ENCODE assay signal across 8 cellular contexts in genomic region chr20:5120189-5120484, GRCh38. TPM values are rescaled to one million over a fixed set of nuclear protein-coding genes. Genes with fewer than 3 reads are reported as not detected.
DNase-seq lines count a peak whose midpoint lies in the region; ATAC-seq and TF ChIP-seq lines count a peak whose summit lies in the region.

No MANE protein-coding gene starts in this region.

- H3K4me3 ChIP-seq in PC-3 (ENCODE audit: low read length) (peak overlapping the region; percentile 84), epithelial cell of esophagus (ENCODE audit: low read length) (peak overlapping the region; percentile 89), ovary (peak overlapping the region; percentile 58)

- peaks cover 44% of the 10 kb centered on the region for H3K79me2 ChIP-seq in PC-3 (ENCODE audit: low read length)

- H3K27ac ChIP-seq in PC-3 (ENCODE audit: low read length), result no peak overlapping the region
- H3K27ac ChIP-seq in ovary, result peak overlapping the region in 1 of 2 donors; percentile 83

- H3F3A ChIP-seq in PC-3 (ENCODE audit: low read length, unreplicated experiment), result peaks cover 21% of the 10 kb centered on the region

- TF ChIP-seq EP300 in ovary (IDR thresholded peaks at IDR 0.05), result no peak

- CTCF ChIA-PET in Calu3 (lab: Charles Lee), result interaction anchor here (1.5 kb wide), 1 partner anchor 72 kb away, joined by 4 read pairs; no protein-coding TSS in a partner anchor
- CTCF ChIA-PET in PC-3 (lab: Charles Lee), result interaction anchor here (1.1 kb wide), 1 partner anchor 72 kb away, joined by 4 read pairs; no protein-coding TSS in a partner anchor

- 1% methylated on average over 10 of the region's 10 CpGs for WGBS in ovary, 3 donors

- peak overlapping the region; percentile 36 for H3K27ac Mint-ChIP-seq in Calu3 (ENCODE audit: unreplicated experiment)

- peaks cover 20% of the 10 kb centered on the region for H3K36me3 Mint-ChIP-seq in Calu3 (ENCODE audit: insufficient read depth, unreplicated experiment)

- no peaks in the 10 kb centered on the region for H3K27me3 ChIP-seq in PC-3 (ENCODE audit: low read length)
- no peaks in the 10 kb centered on the region for H3K27me3 ChIP-seq in ovary

- H3K9me2 ChIP-seq in PC-3 (replicated peaks; ENCODE audit: low read length), result no peaks in the 10 kb centered on the region

- H3K4me1 ChIP-seq in PC-3 (ENCODE audit: insufficient read depth, low read length) (peaks cover 33% of the 10 kb centered on the region), ovary (ENCODE audit: insufficient read depth) (peaks cover 6% of the 10 kb centered on the region)

- H4K20me1 ChIP-seq in PC-3 (ENCODE audit: low read length), result peaks cover 34% of the 10 kb centered on the region

- H3K36me3 ChIP-seq in PC-3 (ENCODE audit: low read depth, low read length) (peaks cover 38% of the 10 kb centered on the region), ovary (no peaks in the 10 kb centered on the region)

- BruUV-seq in Calu3 (replicated peaks; lab: Mats Ljungman, UMichigan) (no TSS peak), PC-3 (replicated peaks; lab: Mats Ljungman, UMichigan) (TSS peak; percentile 90)

- H3K27me3 Mint-ChIP-seq in Calu3 (ENCODE audit: unreplicated experiment), result no peaks in the 10 kb centered on the region

- H3K9ac ChIP-seq in PC-3 (ENCODE audit: low read length), result peak overlapping the region; percentile 92

- ATAC-seq in PC-3, result no peak
- no peak for ATAC-seq in GM19463 (IDR thresholded peaks at IDR 0.05; ENCODE audit: unreplicated experiment)
- ATAC-seq in GM21447 (IDR thresholded peaks at IDR 0.05; ENCODE audit: unreplicated experiment), result no peak

- POLR2A ChIA-PET in PC-3 (lab: Charles Lee; ENCODE audit: unreplicated experiment), result no interaction called here

- TF ChIP-seq CTCF in Calu3 (IDR thresholded peaks at IDR 0.05; ENCODE audit: unreplicated experiment) (no peak), PC-3 (conservative IDR thresholded peaks at IDR 0.05; ENCODE audit: low read depth, low read length) (no peak), epithelial cell of esophagus (IDR thresholded peaks at IDR 0.05; ENCODE audit: insufficient read depth, low read depth, low read length, missing control alignments) (no peak), ovary (IDR thresholded peaks at IDR 0.05) (no peak)

- intact Hi-C loops in Calu3 (cut with micrococcal nuclease; ENCODE audit: unreplicated experiment), result no loop called here
- intact Hi-C loops in PC-3 (cut with micrococcal nuclease), result no loop called here
- intact Hi-C loops in ovary (cut with DNase I), result no loop called here

- TF ChIP-seq POLR2A in ovary (IDR thresholded peaks at IDR 0.05), result no peak

- no peaks in the 10 kb centered on the region for H3K9me3 Mint-ChIP-seq in Calu3 (ENCODE audit: low read depth, unreplicated experiment)

- peak overlapping the region; percentile 83 for H2AFZ ChIP-seq in PC-3 (ENCODE audit: low read length)

- peaks cover 17% of the 10 kb centered on the region for H3K4me1 Mint-ChIP-seq in Calu3 (ENCODE audit: low read depth, unreplicated experiment)

- peak overlapping the region; percentile 81 for H3K4me3 Mint-ChIP-seq in Calu3 (ENCODE audit: low read depth, unreplicated experiment)

- DNase-seq in Calu3 (no peak), PC-3 (no peak), epithelial cell of esophagus (ENCODE audit: low read depth) (no peak), ovary (no peak), GOT3 (lab: John Stamatoyannopoulos, UW) (no peak)
- no peak for DNase-seq in activated CD8-positive, alpha-beta memory T cell treated with anti-CD3 and anti-CD28 coated beads for 24 hours

- H3K4me2 ChIP-seq in PC-3 (ENCODE audit: low read length), result peak overlapping the region; percentile 90

- H3K9me3 ChIP-seq in PC-3 (ENCODE audit: low read length) (no peaks in the 10 kb centered on the region), ovary (no peaks in the 10 kb centered on the region)

RNA-seq across cellular contexts. Expression of gene PCNA, which starts 0.4 kb away (rescaled TPM):
- total RNA-seq in Calu3 (2022), result 102 and 116 TPM in 2 replicates
- total RNA-seq in PC-3 (2014; rRNA removed), result 254 and 286 TPM in 2 replicates
- total RNA-seq in ovary, result 10 to 100 TPM; 34.1 to 50.0 (median 38.8) TPM
- polyA plus RNA-seq in ovary, result 10 to 100 TPM; 42.1 to 49.0 TPM

RNA-seq across cellular contexts. Expression of gene CDS2, which starts 6.7 kb away (rescaled TPM):
- total RNA-seq in Calu3 (2022) (21.5 and 25.7 TPM in 2 replicates), PC-3 (2014; rRNA removed) (13.2 and 17.1 TPM in 2 replicates), ovary (10 to 100 TPM; 18.5 to 43.7 (median 37.6) TPM)
- polyA plus RNA-seq in ovary, result 10 to 100 TPM; 11.4 to 54.6 TPM

RNA-seq across cellular contexts. Expression of gene TMEM230, which starts 7.3 kb away (rescaled TPM):
- total RNA-seq in Calu3 (2022), result 60.0 and 67.6 TPM in 2 replicates
- total RNA-seq in PC-3 (2014; rRNA removed), result 108 and 153 TPM in 2 replicates
- 100 to 1,000 TPM in 2 of 7 donors, 10 to 100 TPM in 5; 57.7 to 119 (median 97.7) TPM for total RNA-seq in ovary
- polyA plus RNA-seq in ovary, result 100 to 1,000 TPM; 124 to 194 TPM
